In the genomic region with DNA sequence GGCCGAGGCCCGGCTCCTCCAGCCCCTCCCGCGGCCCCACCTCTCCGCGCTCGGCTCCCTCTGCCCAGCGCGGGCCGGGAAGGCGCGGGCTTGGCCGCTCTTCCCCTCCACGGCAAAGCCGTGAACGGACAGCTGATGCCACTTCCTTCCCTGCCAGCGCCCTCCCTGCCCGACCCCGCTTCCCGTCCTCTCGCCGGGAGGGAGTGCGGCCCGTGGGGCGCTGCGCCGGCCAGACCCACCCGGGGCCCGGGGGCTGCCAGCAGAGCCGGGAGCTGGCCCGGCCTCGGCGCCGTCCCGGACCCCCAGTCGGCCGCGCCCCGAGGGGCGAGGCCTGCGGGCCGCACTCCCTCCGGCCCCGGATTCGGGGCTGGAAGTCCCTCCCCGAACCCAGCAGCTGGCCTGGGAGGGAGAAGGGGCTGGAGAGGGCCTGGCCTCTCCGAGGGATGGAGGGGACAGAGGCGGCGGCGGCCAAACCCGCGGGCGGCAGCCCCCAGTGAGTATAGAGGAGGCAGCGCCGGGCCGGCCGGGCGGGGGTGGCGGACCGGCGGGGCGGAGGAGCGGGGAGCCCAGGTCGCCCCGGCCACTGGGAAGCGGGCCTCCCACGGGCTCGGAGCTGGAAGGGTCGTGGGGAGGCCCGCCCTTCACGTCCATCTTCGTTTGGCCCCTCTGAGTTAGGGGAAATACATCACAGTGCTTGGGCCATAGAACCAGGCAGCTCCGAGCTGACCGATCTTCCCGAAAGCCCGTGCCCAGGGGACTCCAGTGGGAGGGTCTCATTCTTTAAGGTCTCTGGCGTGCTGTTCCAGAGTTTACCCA, we compare ENCODE assay signal across 8 cellular contexts. TPM values are rescaled to one million over a fixed set of nuclear protein-coding genes. Genes with fewer than 3 reads are reported as not detected.
DNase-seq lines count a peak whose midpoint lies in the region; ATAC-seq lines count a peak whose summit lies in the region.

A gene with protein sequence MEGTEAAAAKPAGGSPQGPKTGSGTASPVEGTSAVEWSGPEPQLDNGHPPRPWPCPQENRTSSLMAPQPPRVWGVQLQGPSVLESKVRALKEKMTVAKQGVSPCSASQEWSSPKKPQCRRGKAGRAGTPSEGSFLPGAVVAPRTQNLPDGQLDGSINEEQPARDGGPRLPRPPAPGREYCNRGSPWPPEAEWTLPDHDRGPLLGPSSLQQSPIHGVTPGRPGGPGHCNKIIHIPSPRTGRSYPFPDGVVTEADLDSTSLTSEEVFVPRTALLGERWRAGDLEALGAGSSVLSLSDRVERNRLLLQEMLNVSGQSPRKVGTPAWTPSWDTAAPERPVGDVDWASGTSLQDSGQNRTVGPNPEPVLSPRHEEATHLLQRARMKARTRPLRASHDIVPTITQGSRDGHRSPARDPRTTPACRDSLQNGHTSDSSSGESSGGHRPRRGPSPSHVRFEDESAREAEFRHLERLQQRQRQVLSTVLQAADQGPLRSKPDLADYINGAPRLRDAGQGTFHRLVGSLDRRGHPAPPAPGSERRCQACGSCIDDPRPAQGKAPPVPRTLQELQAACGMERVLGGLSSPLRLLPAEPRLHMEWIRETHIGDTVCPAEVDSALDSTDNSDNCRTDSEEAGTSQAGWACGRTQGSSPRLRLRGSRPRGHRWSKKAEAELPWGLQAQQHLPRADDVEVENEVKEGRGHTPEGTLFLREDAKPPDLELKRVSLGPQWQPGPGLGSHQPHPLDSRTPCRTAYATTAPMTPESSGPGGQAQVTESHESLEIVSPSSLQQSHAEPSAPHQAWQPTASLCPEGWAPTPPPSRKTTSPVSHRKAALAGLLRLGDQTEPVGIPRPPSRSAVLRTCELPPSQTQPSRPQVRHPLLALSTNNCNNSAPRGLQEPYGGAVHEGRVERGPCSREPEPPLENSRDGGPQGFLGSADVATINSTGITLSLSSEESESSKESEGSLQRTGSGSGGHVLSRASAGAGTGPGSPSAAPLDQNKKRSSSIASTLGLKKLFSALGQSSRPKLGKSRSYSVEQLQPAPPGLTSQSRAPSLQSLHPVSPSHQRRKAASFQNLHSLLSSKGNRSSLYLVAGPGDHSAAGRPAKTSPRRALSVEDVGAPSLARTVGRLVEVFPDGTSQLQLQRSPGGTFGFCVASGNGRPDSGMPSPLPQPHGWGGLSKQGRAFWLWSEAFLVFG (plus strand): TSS at position 97 of the 816 bp plus-strand sequence. CDS start 347 bp downstream, at position 444.

- peak; percentile 36 for DNase-seq in NCI-H2196 (lab: John Stamatoyannopoulos, UW; ENCODE audit: unreplicated experiment)
- no peak for DNase-seq in NCI-H2196 treated with DMSO at 0.1 percent for 48 hours (lab: John Stamatoyannopoulos, UW; ENCODE audit: unreplicated experiment)
- peak in 1 of 2 experiments; percentile 75 for DNase-seq in SJSA1 (ENCODE audit: low read depth in 1 of 2, low spot score in 2 of 2)
- peak; percentile 75 for DNase-seq in fibroblast of gingiva (ENCODE audit: low read depth)
- peak; percentile 75 for DNase-seq in myocyte (ENCODE audit: low read depth)
- DNase-seq in NCI-H1417 (lab: John Stamatoyannopoulos, UW): no peak
- no peak for DNase-seq in NCI-H187 (lab: John Stamatoyannopoulos, UW)

- no peaks in the 10 kb centered on the region for H3K27me3 ChIP-seq in SJSA1 (replicated peaks)

- peak within 1 kb of the TSS; percentile 65 for H3K27ac ChIP-seq in SJSA1

- ATAC-seq in GM18520 (IDR thresholded peaks at IDR 0.05; ENCODE audit: unreplicated experiment): no peak

- peaks cover 8% of the 10 kb centered on the region for H3K36me3 ChIP-seq in SJSA1

- peaks cover 18% of the 10 kb centered on the region for H3K4me1 ChIP-seq in SJSA1 (replicated peaks)

- H3K9me3 ChIP-seq in SJSA1 (replicated peaks): no peaks in the 10 kb centered on the region

- peak within 1 kb of the TSS; percentile 73 for H3K4me3 ChIP-seq in SJSA1

RNA-seq across cellular contexts. Expression of the gene that starts here (rescaled TPM):
- total RNA-seq in SJSA1 (2014; rRNA removed; shearing (Covaris generic)): 5.9 and 14.2 TPM in 2 replicates
- total RNA-seq in myocyte: 6.5 and 7.9 TPM in 2 replicates
- polyA plus RNA-seq in myocyte (2012): 4.4 TPM

Comparison
In these comparisons a context has a peak if more than half of its experiments do, and no peak if none do; other contexts are left out.
1. DNase-seq: peak in NCI-H2196 (single experiment), fibroblast of gingiva (single experiment) and myocyte (single experiment); none in NCI-H2196 treated with DMSO at 0.1 percent for 48 hours (single experiment), NCI-H1417 (0 of 3) and NCI-H187 (0 of 2).